Comparison of ENCODE assay signal across 7 cellular contexts in the genomic region with DNA sequence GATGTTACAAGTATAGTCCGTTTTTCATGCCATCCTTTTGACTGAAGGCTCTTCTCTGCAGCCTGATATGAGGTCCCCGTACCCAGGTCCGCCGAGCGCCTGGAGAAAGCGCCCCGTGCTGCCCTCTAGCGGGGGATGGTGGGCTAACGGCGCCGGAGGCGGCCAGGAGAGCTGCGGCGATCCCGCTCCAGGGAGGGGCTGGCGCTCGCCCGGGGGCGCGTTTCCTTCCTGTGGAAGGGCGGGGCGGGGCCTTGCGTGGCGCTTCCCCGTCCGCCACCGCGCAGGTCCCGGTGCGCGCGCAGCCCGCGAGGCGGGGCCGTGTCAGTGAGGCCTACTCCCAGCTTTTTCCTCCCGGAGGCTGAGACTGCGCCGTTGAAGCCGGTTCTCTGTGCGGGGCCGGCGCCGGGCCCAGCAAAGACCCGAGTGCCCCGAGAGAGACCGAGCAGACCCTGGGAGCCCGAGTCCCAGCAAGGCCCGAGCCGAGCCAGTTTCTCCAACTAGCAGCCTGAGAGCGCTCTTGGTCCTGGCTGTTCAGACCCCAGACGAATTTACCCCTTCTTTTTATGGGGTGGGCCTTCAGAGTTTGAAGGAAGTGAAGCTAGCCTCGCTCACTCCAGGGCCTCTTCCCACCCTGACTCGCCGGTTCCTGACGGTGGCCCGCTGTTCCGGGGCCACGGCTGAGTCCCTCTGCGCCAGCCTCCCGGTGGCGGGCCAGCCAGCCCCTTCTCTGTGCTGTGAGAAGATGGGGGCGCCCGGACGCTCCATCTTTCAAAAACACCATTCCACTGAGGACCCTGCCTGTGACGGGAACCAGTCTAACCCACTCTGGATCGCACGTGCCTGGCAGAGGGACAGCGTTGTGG. TPM values are rescaled to one million over a fixed set of nuclear protein-coding genes. Genes with fewer than 3 reads are reported as not detected.
A peak's percentile ranks its signal among the peaks of the same experiment; 100 is the strongest.
DNase-seq lines count a peak whose midpoint lies in the region; ATAC-seq, FAIRE-seq and TF ChIP-seq lines count a peak whose summit lies in the region.

No MANE protein-coding gene starts in this region.

- H3K4me2 ChIP-seq in astrocyte (ENCODE audit: low read length), result peak overlapping the region; percentile 84

- H3K36me3 Mint-ChIP-seq in astrocyte (ENCODE audit: low read depth, unreplicated experiment), result peaks cover 13% of the 10 kb centered on the region

- H3K27me3 Mint-ChIP-seq in astrocyte (ENCODE audit: low read depth, unreplicated experiment), result no peaks in the 10 kb centered on the region

- peaks cover 7% of the 10 kb centered on the region for H3K4me1 ChIP-seq in astrocyte (ENCODE audit: insufficient read depth, low read length)

- peaks cover 7% of the 10 kb centered on the region for H3K4me1 Mint-ChIP-seq in astrocyte (ENCODE audit: low read depth, unreplicated experiment)

- peak; percentile 74 for TF ChIP-seq CTCF in astrocyte (IDR thresholded peaks at IDR 0.05; ENCODE audit: insufficient read depth, low read depth, low read length)

- no peaks in the 10 kb centered on the region for H3K27me3 ChIP-seq in astrocyte (ENCODE audit: insufficient read depth, low read length)

- peaks cover 8% of the 10 kb centered on the region for H3K79me2 ChIP-seq in astrocyte (ENCODE audit: insufficient read depth, low read length)

- peaks cover 25% of the 10 kb centered on the region for H3K36me3 ChIP-seq in astrocyte (ENCODE audit: insufficient read depth, low read length)

- H3K9ac ChIP-seq in astrocyte (ENCODE audit: low read length), result peak overlapping the region; percentile 91

- peak overlapping the region; percentile 67 for H3K4me3 Mint-ChIP-seq in astrocyte (ENCODE audit: unreplicated experiment)

- peak overlapping the region; percentile 68 for H2AFZ ChIP-seq in astrocyte (ENCODE audit: low read depth, low read length)

- H3K9me3 ChIP-seq in astrocyte (ENCODE audit: insufficient read depth, low read depth, low read length), result no peaks in the 10 kb centered on the region

- peak overlapping the region; percentile 80 for H3K27ac Mint-ChIP-seq in astrocyte (ENCODE audit: unreplicated experiment)

- no peak for FAIRE-seq in astrocyte (lab: Jason Lieb, UNC)

- H3K4me3 ChIP-seq in astrocyte (ENCODE audit: insufficient read depth, low read depth, low read length), result peak overlapping the region; percentile 59

- H4K20me1 ChIP-seq in astrocyte (ENCODE audit: insufficient read depth, low read length), result peaks cover 7% of the 10 kb centered on the region

- ATAC-seq in GM18498 (IDR thresholded peaks at IDR 0.05; ENCODE audit: unreplicated experiment) (peak; percentile 92), HG02938 (IDR thresholded peaks at IDR 0.05; ENCODE audit: unreplicated experiment) (peak; percentile 76)

- peak overlapping the region; percentile 82 for H3K27ac ChIP-seq in astrocyte (ENCODE audit: low read depth, low read length)

- peaks cover 6% of the 10 kb centered on the region for H3K9me3 Mint-ChIP-seq in astrocyte (ENCODE audit: unreplicated experiment)

- DNase-seq in NCI-H1694 treated with DMSO at 0.1 percent for 48 hours (lab: John Stamatoyannopoulos, UW) (peak; percentile 92), T-helper 2 cell (peak; percentile 97 to 99 (median 98)), astrocyte (ENCODE audit: low read depth) (peak; percentile 83), hepatic stellate cell (ENCODE audit: low spot score) (peak; percentile 99), renal cortical epithelial cell (ENCODE audit: low read depth) (peak; percentile 83)

RNA-seq across cellular contexts. Expression of gene PHF2, which starts 9.7 kb away (rescaled TPM):
- total RNA-seq in astrocyte (12.1 and 12.3 TPM in 2 replicates), renal cortical epithelial cell (8.3 and 15.1 TPM in 2 replicates)

Comparison
In these comparisons a context has a peak if more than half of its experiments do, and no peak if none do; other contexts are left out.
1. Peak in every context shown above with its lines: DNase-seq, ATAC-seq, H3K4me3 ChIP-seq and H3K27ac ChIP-seq.